In genomic region chr5:176694631-176695030, GRCh38 we compare ENCODE assay signal across 37 cellular contexts.
"Had no signal": no experiment of that assay in that cellular context is flagged by ENCODE, and none has a peak within 500 bp of the region (broad histone marks: within the 10 kb centered on the region; RNA-seq: fewer than 3 reads in every experiment).

No MANE protein-coding gene starts in this region.

- H3K4me3 ChIP-seq: adrenal gland, body of pancreas, breast epithelium had no signal

- DNase-seq: activated B cell treated with CpG ODN at 0.5 μM for 24 hours; activated CD4-positive, alpha-beta memory T cell treated with anti-CD3 and anti-CD28 coated beads for 36 hours; activated CD4-positive, alpha-beta T cell treated with anti-CD3 and anti-CD28 coated beads for 4 hours; activated CD4-positive, alpha-beta T cell treated with anti-CD3 and anti-CD28 coated beads, Interleukin-2, amount 10 ng/mL, durations not matched to agents 24 days and 14 days; activated CD4-positive, alpha-beta T cell treated with anti-CD3 and anti-CD28 coated beads, Interleukin-2, amount 50 U/mL, for 1 hour; activated CD4-positive, alpha-beta T cell treated with anti-CD3 and anti-CD28 coated beads, Interleukin-2, amount 50 U/mL, for 4 hours; activated CD4-positive, CD25-positive, alpha-beta regulatory T cell treated with anti-CD3 and anti-CD28 coated beads, Interleukin-2, amount 50 U/mL, for 72 hours; activated CD8-positive, alpha-beta memory T cell treated with anti-CD3 and anti-CD28 coated beads, Interleukin-2, amount 50 U/mL, for 4 hours; activated CD8-positive, alpha-beta T cell treated with anti-CD3 and anti-CD28 coated beads for 36 hours; activated effector memory CD4-positive, alpha-beta T cell treated with anti-CD3 and anti-CD28 coated beads, Interleukin-2, amount 50 U/mL, for 16 hours; activated gamma-delta T cell treated with Interleukin-2 at 50 U/mL for 16 hours; activated naive CD4-positive, alpha-beta T cell; activated naive CD4-positive, alpha-beta T cell treated with anti-CD3 and anti-CD28 coated beads for 36 hours; activated naive CD4-positive, alpha-beta T cell treated with anti-CD3 and anti-CD28 coated beads, Interleukin-2, amount 50 U/mL, for 16 hours; activated naive CD8-positive, alpha-beta T cell treated with anti-CD3 and anti-CD28 coated beads for 36 hours; activated T-cell treated with anti-CD3 and anti-CD28 coated beads for 4 hours; activated T-cell treated with anti-CD3 and anti-CD28 coated beads, Interleukin-2, amount 50 U/mL, for 1 hour; activated T-cell treated with anti-CD3 and anti-CD28 coated beads, Interleukin-2, amount 50 U/mL, for 4 hours; activated T-cell treated with anti-CD3 and anti-CD28 coated beads, Interleukin-2, amount 50 U/mL, for 72 hours; amniotic stem cell; aorta; body of pancreas; brain microvascular endothelial cell; central memory CD4-positive, alpha-beta T cell; T-helper 1 cell; T-helper 2 cell; T-helper 9 cell had no signal

- H3K27me3 ChIP-seq: body of pancreas had no signal

- H3K36me3 Mint-ChIP-seq: activated CD4-positive, alpha-beta memory T cell treated with anti-CD3 and anti-CD28 coated beads for 36 hours; activated naive CD4-positive, alpha-beta T cell treated with anti-CD3 and anti-CD28 coated beads, Interleukin-2, amount 50 U/mL, for 72 hours; activated naive CD8-positive, alpha-beta T cell treated with anti-CD3 and anti-CD28 coated beads for 36 hours had no signal

- H3K36me3 ChIP-seq: adrenal gland, brain microvascular endothelial cell, breast epithelium had no signal

- H3K4me1 Mint-ChIP-seq: activated B cell treated with CpG ODN at 0.5 μM for 24 hours; activated CD4-positive, alpha-beta T cell treated with anti-CD3 and anti-CD28 coated beads, Interleukin-2, amount 10 ng/mL, durations not matched to agents 24 days and 14 days; activated naive CD8-positive, alpha-beta T cell treated with anti-CD3 and anti-CD28 coated beads for 36 hours had no signal

- H3K9me3 ChIP-seq: adrenal gland, body of pancreas, breast epithelium had no signal

- H3K27ac ChIP-seq: adrenal gland, body of pancreas, brain microvascular endothelial cell, breast epithelium, VCaP had no signal

- H3K27ac Mint-ChIP-seq: activated B cell treated with CpG ODN at 0.5 μM for 24 hours; activated CD4-positive, alpha-beta memory T cell treated with anti-CD3 and anti-CD28 coated beads for 36 hours; activated CD4-positive, alpha-beta T cell treated with anti-CD3 and anti-CD28 coated beads, Interleukin-2, amount 10 ng/mL, durations not matched to agents 24 days and 14 days; activated CD8-positive, alpha-beta T cell treated with anti-CD3 and anti-CD28 coated beads for 36 hours; activated naive CD4-positive, alpha-beta T cell treated with anti-CD3 and anti-CD28 coated beads for 36 hours; activated naive CD4-positive, alpha-beta T cell treated with anti-CD3 and anti-CD28 coated beads, Interleukin-2, amount 50 U/mL, for 72 hours; activated naive CD8-positive, alpha-beta T cell treated with anti-CD3 and anti-CD28 coated beads for 36 hours; activated T-cell treated with anti-CD3 and anti-CD28 coated beads, Interleukin-2, amount 50 U/mL, for 72 hours; activated T-helper 1 cell treated with anti-CD3 and anti-CD28 coated beads, Interleukin-12 subunit alpha, Interleukin-12 subunit beta, Interleukin-2, Interleukin-4 antibody, amounts not matched to agents 30 ng/mL and 10 ng/mL and 1 ng/mL, durations not matched to agents 14 hours and 24 hours and 36 hours; activated T-helper 17 cell treated with anti-CD3 and anti-CD28 coated beads, Interleukin-2, amount 50 U/mL, for 72 hours; T-helper 1 cell treated with Interleukin-12 subunit alpha and Interleukin-12 subunit beta and Interleukin-4 antibody, amounts not matched to agents 30 μg/mL and 1 μg/mL, for 36 hours; T-helper 2 cell treated with Interferon-gamma antibody and Interleukin-4, amounts not matched to agents 5 μg/mL and 100 μg/mL, for 36 hours had no signal

- FAIRE-seq: astrocyte, TTC549 had no signal

- H3K4me1 ChIP-seq: adrenal gland had no signal

- H3K4me3 Mint-ChIP-seq: activated B cell treated with CpG ODN at 0.5 μM for 24 hours; activated CD4-positive, alpha-beta memory T cell treated with anti-CD3 and anti-CD28 coated beads for 36 hours; activated CD4-positive, alpha-beta T cell treated with anti-CD3 and anti-CD28 coated beads, Interleukin-2, amount 10 ng/mL, durations not matched to agents 24 days and 14 days; activated CD8-positive, alpha-beta T cell treated with anti-CD3 and anti-CD28 coated beads for 36 hours; activated naive CD4-positive, alpha-beta T cell treated with anti-CD3 and anti-CD28 coated beads for 36 hours; activated naive CD8-positive, alpha-beta T cell treated with anti-CD3 and anti-CD28 coated beads for 36 hours; activated T-cell treated with anti-CD3 and anti-CD28 coated beads, Interleukin-2, amount 50 U/mL, for 4 hours; activated T-cell treated with anti-CD3 and anti-CD28 coated beads, Interleukin-2, amount 50 U/mL, for 72 hours; activated T-helper 1 cell treated with anti-CD3 and anti-CD28 coated beads, Interleukin-12 subunit alpha, Interleukin-12 subunit beta, Interleukin-2, Interleukin-4 antibody, amounts not matched to agents 30 ng/mL and 10 ng/mL and 1 ng/mL, durations not matched to agents 14 hours and 24 hours and 36 hours; activated T-helper 17 cell treated with anti-CD3 and anti-CD28 coated beads, Interleukin-2, amount 50 U/mL, for 72 hours; T-helper 1 cell treated with Interleukin-12 subunit alpha and Interleukin-12 subunit beta and Interleukin-4 antibody, amounts not matched to agents 30 μg/mL and 1 μg/mL, for 36 hours; T-helper 2 cell treated with Interferon-gamma antibody and Interleukin-4, amounts not matched to agents 5 μg/mL and 100 μg/mL, for 36 hours had no signal

- H3K9me3 Mint-ChIP-seq: activated B cell treated with CpG ODN at 0.5 μM for 24 hours; activated CD4-positive, alpha-beta memory T cell treated with anti-CD3 and anti-CD28 coated beads for 36 hours; activated CD4-positive, alpha-beta T cell treated with anti-CD3 and anti-CD28 coated beads, Interleukin-2, amount 10 ng/mL, durations not matched to agents 24 days and 14 days; activated CD8-positive, alpha-beta T cell treated with anti-CD3 and anti-CD28 coated beads for 36 hours; activated naive CD4-positive, alpha-beta T cell treated with anti-CD3 and anti-CD28 coated beads for 36 hours; activated naive CD4-positive, alpha-beta T cell treated with anti-CD3 and anti-CD28 coated beads, Interleukin-2, amount 50 U/mL, for 72 hours; activated naive CD8-positive, alpha-beta T cell treated with anti-CD3 and anti-CD28 coated beads for 36 hours; activated T-cell treated with anti-CD3 and anti-CD28 coated beads, Interleukin-2, amount 50 U/mL, for 4 hours; activated T-cell treated with anti-CD3 and anti-CD28 coated beads, Interleukin-2, amount 50 U/mL, for 72 hours; activated T-helper 1 cell treated with anti-CD3 and anti-CD28 coated beads, Interleukin-12 subunit alpha, Interleukin-12 subunit beta, Interleukin-2, Interleukin-4 antibody, amounts not matched to agents 30 ng/mL and 10 ng/mL and 1 ng/mL, durations not matched to agents 14 hours and 24 hours and 36 hours; activated T-helper 17 cell treated with anti-CD3 and anti-CD28 coated beads, Interleukin-2, amount 50 U/mL, for 72 hours; T-helper 1 cell treated with Interleukin-12 subunit alpha and Interleukin-12 subunit beta and Interleukin-4 antibody, amounts not matched to agents 30 μg/mL and 1 μg/mL, for 36 hours; T-helper 2 cell treated with Interferon-gamma antibody and Interleukin-4, amounts not matched to agents 5 μg/mL and 100 μg/mL, for 36 hours had no signal
